Comparison of ENCODE assay signal across 8 cellular contexts in genomic region chr7:156639426-156640256, GRCh38. TPM values are rescaled to one million over a fixed set of nuclear protein-coding genes. Genes with fewer than 3 reads are reported as not detected.
DNase-seq lines count a peak whose midpoint lies in the region; ATAC-seq, FAIRE-seq and TF ChIP-seq lines count a peak whose summit lies in the region.

No MANE protein-coding gene starts in this region.

- H3K4me3 ChIP-seq in AG04449 (ENCODE audit: low read depth, low read length) (peak overlapping the region; percentile 80), GM23338 (peak overlapping the region; percentile 75), heart left ventricle (peak overlapping the region; percentile 63 to 85 (median 79)), gastrocnemius medialis (peak overlapping the region; percentile 67 to 93 (median 79))

- H3K27me3 ChIP-seq in GM23338 (ENCODE audit: insufficient read depth) (peaks cover 21% of the 10 kb centered on the region), heart left ventricle (peaks cover 0 to 9% (median 0%) of the 10 kb centered on the region in 9 donors), gastrocnemius medialis (peaks cover 5 to 9% (median 5%) of the 10 kb centered on the region in 3 donors)

- no peaks in the 10 kb centered on the region for H3K36me3 ChIP-seq in GM23338 (ENCODE audit: insufficient read depth)
- no peaks in the 10 kb centered on the region for H3K36me3 ChIP-seq in heart left ventricle
- no peaks in the 10 kb centered on the region for H3K36me3 ChIP-seq in gastrocnemius medialis

- no peak overlapping the region for H3K27ac ChIP-seq in GM23338 (ENCODE audit: low read depth)
- H3K27ac ChIP-seq in heart left ventricle: peak overlapping the region in 9 of 12 donors; percentile 6 to 80 (median 59)
- H3K27ac ChIP-seq in gastrocnemius medialis: peak overlapping the region; percentile 56 to 91 (median 72)

- CTCF ChIA-PET in AG04449 (lab: Yijun Ruan, JAX): no interaction called here
- CTCF ChIA-PET in activated CD8-positive, alpha-beta T cell treated with anti-CD3 and anti-CD28 coated beads for 36 hours (lab: Charles Lee): no interaction called here

- FAIRE-seq in frontal cortex (lab: Jason Lieb, UNC): no peak

- 46 to 62% (median 47%) methylated on average over 28 to 52 of the region's 52 CpGs for WGBS in heart left ventricle, 4 donors

- ATAC-seq in GM23338 (peak; percentile 25), heart left ventricle (peak in 3 of 4 donors; percentile 4 to 20 (median 6)), gastrocnemius medialis (peak; percentile 18 to 19)
- ATAC-seq in activated CD8-positive, alpha-beta T cell treated with anti-CD3 and anti-CD28 coated beads for 36 hours: no peak

- peak overlapping the region; percentile 84 for H3K4me2 ChIP-seq in GM23338

- H3K9me3 Mint-ChIP-seq in GM23338: peaks cover 11% of the 10 kb centered on the region
- peaks cover 9% of the 10 kb centered on the region for H3K9me3 Mint-ChIP-seq in activated CD8-positive, alpha-beta T cell treated with anti-CD3 and anti-CD28 coated beads for 36 hours

- H3K27ac Mint-ChIP-seq in GM23338: no peak overlapping the region
- peak overlapping the region; percentile 75 for H3K27ac Mint-ChIP-seq in activated CD8-positive, alpha-beta T cell treated with anti-CD3 and anti-CD28 coated beads for 36 hours

- TF ChIP-seq CTCF in AG04449 (IDR thresholded peaks at IDR 0.05; ENCODE audit: insufficient read depth, low read length, missing control alignments): no peak
- TF ChIP-seq CTCF in GM23338 (conservative IDR thresholded peaks at IDR 0.05; ENCODE audit: low read depth in 2 of 2): no peak
- TF ChIP-seq CTCF in activated CD8-positive, alpha-beta T cell treated with anti-CD3 and anti-CD28 coated beads for 36 hours (IDR thresholded peaks at IDR 0.05): no peak
- TF ChIP-seq CTCF in heart left ventricle (IDR thresholded peaks at IDR 0.05): no peak
- TF ChIP-seq CTCF in gastrocnemius medialis (IDR thresholded peaks at IDR 0.05 in 4 of 5, conservative IDR thresholded peaks at IDR 0.05 in 1 of 5): no peak

- H3K4me1 ChIP-seq in GM23338 (ENCODE audit: insufficient read depth): peaks cover 9% of the 10 kb centered on the region; the same call in 1 of the 2 replicates
- peaks cover 0 to 21% (median 5%) of the 10 kb centered on the region in 12 donors for H3K4me1 ChIP-seq in heart left ventricle
- H3K4me1 ChIP-seq in gastrocnemius medialis: peaks cover 0 to 11% of the 10 kb centered on the region in 2 donors

- POLR2A ChIA-PET in AG04449 (lab: Yijun Ruan, JAX): no interaction called here
- POLR2A ChIA-PET in activated CD8-positive, alpha-beta T cell treated with anti-CD3 and anti-CD28 coated beads for 36 hours (lab: Charles Lee): no interaction called here

- H3K27me3 Mint-ChIP-seq in GM23338 (ENCODE audit: insufficient read depth, low read depth, poor library complexity): peaks cover 18% of the 10 kb centered on the region
- peaks cover 27% of the 10 kb centered on the region for H3K27me3 Mint-ChIP-seq in activated CD8-positive, alpha-beta T cell treated with anti-CD3 and anti-CD28 coated beads for 36 hours

- peaks cover 20% of the 10 kb centered on the region for H3K79me2 ChIP-seq in GM23338 (replicated peaks; ENCODE audit: insufficient read depth)

- peaks cover 26% of the 10 kb centered on the region for H3K4me1 Mint-ChIP-seq in GM23338
- H3K4me1 Mint-ChIP-seq in activated CD8-positive, alpha-beta T cell treated with anti-CD3 and anti-CD28 coated beads for 36 hours (ENCODE audit: low read depth): peaks cover 10% of the 10 kb centered on the region

- peak overlapping the region; percentile 82; the same call in 1 of the 2 replicates for H2AFZ ChIP-seq in GM23338

- H3K4me3 Mint-ChIP-seq in GM23338: peak overlapping the region; percentile 92
- peak overlapping the region; percentile 74 for H3K4me3 Mint-ChIP-seq in activated CD8-positive, alpha-beta T cell treated with anti-CD3 and anti-CD28 coated beads for 36 hours

- H3K36me3 Mint-ChIP-seq in GM23338 (ENCODE audit: low read depth): peaks cover 8% of the 10 kb centered on the region
- peaks cover 5% of the 10 kb centered on the region for H3K36me3 Mint-ChIP-seq in activated CD8-positive, alpha-beta T cell treated with anti-CD3 and anti-CD28 coated beads for 36 hours (ENCODE audit: low read depth)

- in situ Hi-C loops in gastrocnemius medialis (cut with MboI; ENCODE audit: low sequenced_read_pairs in 4 of 4): no loop called here

- H3K9me2 ChIP-seq in GM23338 (ENCODE audit: insufficient read depth): no peaks in the 10 kb centered on the region

- intact Hi-C loops in activated CD8-positive, alpha-beta T cell treated with anti-CD3 and anti-CD28 coated beads for 36 hours (cut with micrococcal nuclease): no loop called here
- intact Hi-C loops in heart left ventricle (cut with DNase I) (no loop called here), gastrocnemius medialis (cut with DNase I; ENCODE audit: low total_unique reads) (loop anchor here (5.0 to 10.0 kb wide), 3 partner anchors 255 to 768 kb away; partner anchors contain the start of genes LMBR1 and UBE3C)

- TF ChIP-seq POLR2A in heart left ventricle (IDR thresholded peaks at IDR 0.05) (no peak), gastrocnemius medialis (IDR thresholded peaks at IDR 0.05) (no peak)

- H4K20me1 ChIP-seq in GM23338 (replicated peaks; ENCODE audit: insufficient read depth): no peaks in the 10 kb centered on the region

- peaks cover 0 to 27% (median 0%) of the 10 kb centered on the region in 12 donors for H3K9me3 ChIP-seq in heart left ventricle
- H3K9me3 ChIP-seq in gastrocnemius medialis: no peaks in the 10 kb centered on the region

- DNase-seq in AG04449 (ENCODE audit: low read depth, low spot score) (no peak), GM23338 (ENCODE audit: low spot score) (peak; percentile 53), heart left ventricle (peak in 1 of 5 donors; percentile 72), gastrocnemius medialis (no peak), NCI-H1436 treated with DMSO at 0.1 percent for 48 hours (lab: John Stamatoyannopoulos, UW) (no peak), GOT3 (lab: John Stamatoyannopoulos, UW) (no peak), frontal cortex (ENCODE audit: low spot score in 2 of 2) (no peak)
- DNase-seq in activated CD8-positive, alpha-beta T cell treated with anti-CD3 and anti-CD28 coated beads for 36 hours: no peak

- H3F3A ChIP-seq in GM23338 (replicated peaks; ENCODE audit: low read depth): no peaks in the 10 kb centered on the region

TF ChIP-seq in GM23338, 12 proteins besides CTCF, POLR2A, EP300 and RAD21:
- TF ChIP-seq CREB1 (CRISPR knock-in tag; IDR thresholded peaks at IDR 0.05; ENCODE audit: low read depth) (no peak), EZH2 (IDR thresholded peaks at IDR 0.05; ENCODE audit: low read depth, unreplicated experiment) (no peak)

RNA-seq across cellular contexts. Expression of gene RNF32, which starts 0.9 kb away (rescaled TPM):
- 0.56 TPM in 1 of 2 replicates, not detected in the other for total RNA-seq in GM23338 (2014; rRNA removed; shearing (Covaris generic))
- 2.0 and 2.2 TPM in 2 replicates for polyA plus RNA-seq in GM23338 (2016; fragmentation: Nextera tagmentation; extraction: Ambion mirVana)
- under 1 TPM; 0.43 TPM for total RNA-seq in activated CD8-positive, alpha-beta T cell treated with anti-CD3 and anti-CD28 coated beads for 36 hours
- under 1 TPM in 5 of 9 donors, not detected in 4; 0.30 to 0.75 (median 0.35) TPM for total RNA-seq in heart left ventricle
- under 1 TPM; 0.19 TPM for polyA plus RNA-seq in heart left ventricle
- under 1 TPM in 1 of 4 donors, not detected in 3; 0.85 TPM for total RNA-seq in gastrocnemius medialis
- 1.2 TPM for total RNA-seq in frontal cortex
